Comparison of ENCODE assay signal across 33 cellular contexts in the genomic region with DNA sequence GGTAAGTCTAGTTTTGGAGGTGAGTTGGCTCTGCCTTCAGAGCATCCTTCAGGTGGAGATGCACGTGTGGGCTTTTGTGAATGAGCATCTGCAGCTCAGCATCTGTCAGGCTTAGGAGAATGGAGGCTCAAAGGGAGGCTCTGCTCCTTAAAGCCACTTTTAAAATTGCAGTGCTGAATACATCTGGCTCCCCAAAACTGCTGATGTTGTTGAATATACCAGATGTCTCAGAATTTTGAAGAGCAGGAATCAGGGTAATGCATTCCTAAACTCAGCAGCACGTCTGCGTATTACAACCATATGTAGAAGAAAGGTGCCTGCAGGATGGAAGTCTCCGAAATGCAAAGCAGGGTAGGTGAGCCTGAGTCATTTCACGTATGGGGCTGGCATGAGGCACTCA.
"Had no signal": no experiment of that assay in that cellular context is flagged by ENCODE, and none has a peak within 500 bp of the region (broad histone marks: within the 10 kb centered on the region; RNA-seq: fewer than 3 reads in every experiment).

No MANE protein-coding gene starts in this region.

- H3K36me3 ChIP-seq: adrenal gland, ascending aorta, brain microvascular endothelial cell, breast epithelium, cardiac muscle cell had no signal

- DNase-seq: activated effector memory CD4-positive, alpha-beta T cell treated with anti-CD3 and anti-CD28 coated beads, Interleukin-2, amount 50 U/mL, for 16 hours; activated effector memory CD4-positive, alpha-beta T cell treated with Interleukin-2 at 50 U/mL for 16 hours; activated gamma-delta T cell; activated gamma-delta T cell treated with Interleukin-2 at 50 U/mL for 16 hours; activated naive CD4-positive, alpha-beta T cell; activated naive CD4-positive, alpha-beta T cell treated with anti-CD3 and anti-CD28 coated beads for 36 hours; activated naive CD4-positive, alpha-beta T cell treated with anti-CD3 and anti-CD28 coated beads, Interleukin-2, amount 10 ng/mL, durations not matched to agents 7 days and 5 days; activated naive CD4-positive, alpha-beta T cell treated with anti-CD3 and anti-CD28 coated beads, Interleukin-2, amount 50 U/mL, for 16 hours; activated naive CD4-positive, alpha-beta T cell treated with Interleukin-2 at 50 U/mL for 16 hours; activated naive CD8-positive, alpha-beta T cell treated with anti-CD3 and anti-CD28 coated beads for 36 hours; activated naive CD8-positive, alpha-beta T cell treated with anti-CD3 and anti-CD28 coated beads, Interleukin-2, amount 10 ng/mL, durations not matched to agents 7 days and 5 days; activated naive CD8-positive, alpha-beta T cell treated with anti-CD3 and anti-CD28 coated beads, Interleukin-2, amount 50 U/mL, for 24 hours; activated T-cell treated with anti-CD3 and anti-CD28 coated beads, Interleukin-2, amount 50 U/mL, for 24 hours; activated T-cell treated with anti-CD3 and anti-CD28 coated beads, Interleukin-2, amount 50 U/mL, for 4 hours; activated T-cell treated with anti-CD3 and anti-CD28 coated beads, Interleukin-2, amount 50 U/mL, for 48 hours; activated T-cell treated with anti-CD3 and anti-CD28 coated beads, Interleukin-2, amount 50 U/mL, for 72 hours; adrenal gland; amniotic stem cell; amygdala; anterior cingulate cortex; aorta; body of pancreas; brain microvascular endothelial cell; caudate nucleus; central memory CD4-positive, alpha-beta T cell; cerebellar nuclear complex had no signal

- H3K9me3 ChIP-seq: adrenal gland, ascending aorta, body of pancreas, breast epithelium had no signal

- H3K4me1 ChIP-seq: adrenal gland, ascending aorta, breast epithelium had no signal

- H3K4me3 ChIP-seq: adrenal gland, ascending aorta, body of pancreas, breast epithelium, cardiac muscle cell had no signal

- ATAC-seq: activated naive CD4-positive, alpha-beta T cell treated with anti-CD3 and anti-CD28 coated beads, Interleukin-2, amount 50 U/mL, for 72 hours; activated naive CD8-positive, alpha-beta T cell treated with anti-CD3 and anti-CD28 coated beads, Interleukin-2, amount 50 U/mL, for 24 hours; activated T-cell treated with anti-CD3 and anti-CD28 coated beads, Interleukin-2, amount 50 U/mL, for 4 hours; activated T-cell treated with anti-CD3 and anti-CD28 coated beads, Interleukin-2, amount 50 U/mL, for 72 hours; activated T-helper 17 cell treated with anti-CD3 and anti-CD28 coated beads, Interleukin-2, amount 50 U/mL, for 72 hours; body of pancreas had no signal

- H3K27me3 ChIP-seq: adrenal gland, ascending aorta, body of pancreas, brain microvascular endothelial cell, breast epithelium, cardiac muscle cell had no signal

- FAIRE-seq: astrocyte, bronchial epithelial cell had no signal

- H3K27ac ChIP-seq: adrenal gland, ascending aorta, body of pancreas, brain microvascular endothelial cell, breast epithelium, cardiac muscle cell had no signal
